ENCODE assay signal across 17 cellular contexts in the genomic region with DNA sequence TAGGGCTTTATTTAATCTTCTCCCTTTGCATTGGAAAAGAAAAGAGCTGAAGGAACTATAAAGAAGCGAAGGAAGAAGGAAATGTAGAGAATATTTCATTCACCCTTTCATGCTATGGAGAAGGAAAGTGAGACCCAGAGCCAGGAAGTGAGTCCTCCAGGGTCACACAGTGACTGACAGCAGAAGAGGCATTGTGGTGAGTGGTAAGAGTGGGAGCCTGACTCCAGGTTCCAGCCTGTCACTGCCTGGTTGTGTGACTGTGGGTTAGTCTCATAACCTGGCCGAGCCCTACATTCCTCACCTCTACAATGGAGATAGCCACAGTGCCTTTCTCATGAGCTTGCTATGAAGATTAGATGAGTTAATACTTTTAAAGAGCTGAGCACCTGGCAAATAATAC.
DNase-seq lines count a peak whose midpoint lies in the region; ATAC-seq, FAIRE-seq and TF ChIP-seq lines count a peak whose summit lies in the region.
"Had no signal": no experiment of that assay in that cellular context is flagged by ENCODE, and none has a peak within 500 bp of the region (broad histone marks: within the 10 kb centered on the region; RNA-seq: fewer than 3 reads in every experiment).

No MANE protein-coding gene starts in this region.

- intact Hi-C loops in tibial artery (cut with DNase I; ENCODE audit: low total_unique reads): no loop called here
- intact Hi-C loops in lower lobe of right lung (cut with DNase I): no loop called here

- no peaks in the 10 kb centered on the region for H3K27me3 ChIP-seq in BLaER1
- no peaks in the 10 kb centered on the region for H3K27me3 ChIP-seq in astrocyte (ENCODE audit: insufficient read depth, low read length)
- no peaks in the 10 kb centered on the region for H3K27me3 ChIP-seq in neural progenitor cell
- no peaks in the 10 kb centered on the region for H3K27me3 ChIP-seq in tibial artery
- H3K27me3 ChIP-seq in lower lobe of right lung (ENCODE audit: low read depth): no peaks in the 10 kb centered on the region
- H3K27me3 ChIP-seq: Peyer's patch had no signal

- H3K27ac ChIP-seq in BLaER1 (no peak overlapping the region), astrocyte (ENCODE audit: low read depth, low read length) (no peak overlapping the region), neural progenitor cell (no peak overlapping the region), tibial artery (no peak overlapping the region), lower lobe of right lung (no peak overlapping the region)
- H3K27ac ChIP-seq: Peyer's patch had no signal

- H3K9me3 Mint-ChIP-seq in astrocyte (ENCODE audit: unreplicated experiment) (peaks cover 10% of the 10 kb centered on the region), neural progenitor cell (peaks cover 11% of the 10 kb centered on the region)

- H3K4me3 ChIP-seq in BLaER1 (no peak overlapping the region), astrocyte (ENCODE audit: insufficient read depth, low read depth, low read length) (no peak overlapping the region), neural progenitor cell (no peak overlapping the region), tibial artery (no peak overlapping the region), lower lobe of right lung (no peak overlapping the region)
- H3K4me3 ChIP-seq: GM23338, Peyer's patch had no signal

- TF ChIP-seq CTCF in astrocyte (IDR thresholded peaks at IDR 0.05; ENCODE audit: insufficient read depth, low read depth, low read length) (no peak), neural progenitor cell (IDR thresholded peaks at IDR 0.05) (no peak), tibial artery (IDR thresholded peaks at IDR 0.05) (no peak), lower lobe of right lung (IDR thresholded peaks at IDR 0.05) (no peak)

- no peak overlapping the region for H3K4me3 Mint-ChIP-seq in astrocyte (ENCODE audit: unreplicated experiment)
- H3K4me3 Mint-ChIP-seq in neural progenitor cell: no peak overlapping the region
- H3K4me3 Mint-ChIP-seq: GM23338 had no signal

- H3K27me3 Mint-ChIP-seq in astrocyte (ENCODE audit: low read depth, unreplicated experiment): no peaks in the 10 kb centered on the region
- H3K27me3 Mint-ChIP-seq in neural progenitor cell (ENCODE audit: insufficient read depth, low read depth): peaks cover 3% of the 10 kb centered on the region

- H2AFZ ChIP-seq in astrocyte (ENCODE audit: low read depth, low read length) (no peak overlapping the region), neural progenitor cell (replicated peaks) (no peak overlapping the region)
- H2AFZ ChIP-seq: GM23338 had no signal

- H3K9ac ChIP-seq in BLaER1 (no peak overlapping the region), astrocyte (ENCODE audit: low read length) (no peak overlapping the region), neural progenitor cell (no peak overlapping the region)

- ATAC-seq in HG03103 (IDR thresholded peaks at IDR 0.05; ENCODE audit: low read depth, unreplicated experiment) (peak; percentile 63), lower lobe of right lung (no peak)
- ATAC-seq: GM23338 had no signal

- peaks cover 15% of the 10 kb centered on the region for H3K4me1 Mint-ChIP-seq in astrocyte (ENCODE audit: low read depth, unreplicated experiment)
- H3K4me1 Mint-ChIP-seq in neural progenitor cell: peaks cover 15% of the 10 kb centered on the region

- no peaks in the 10 kb centered on the region for H4K20me1 ChIP-seq in BLaER1
- no peaks in the 10 kb centered on the region for H4K20me1 ChIP-seq in astrocyte (ENCODE audit: insufficient read depth, low read length)
- H4K20me1 ChIP-seq in neural progenitor cell (ENCODE audit: low read depth): no peaks in the 10 kb centered on the region

- H3K4me2 ChIP-seq in BLaER1 (peak overlapping the region; percentile 10), astrocyte (ENCODE audit: low read length) (no peak overlapping the region), neural progenitor cell (no peak overlapping the region)
- H3K4me2 ChIP-seq: GM23338 had no signal

- peaks cover 18% of the 10 kb centered on the region for H3K9me3 ChIP-seq in BLaER1
- no peaks in the 10 kb centered on the region for H3K9me3 ChIP-seq in astrocyte (ENCODE audit: insufficient read depth, low read depth, low read length)
- H3K9me3 ChIP-seq in neural progenitor cell (ENCODE audit: low read depth): no peaks in the 10 kb centered on the region
- H3K9me3 ChIP-seq in tibial artery: peaks cover 0 to 3% (median 0%) of the 10 kb centered on the region in 3 donors
- no peaks in the 10 kb centered on the region for H3K9me3 ChIP-seq in lower lobe of right lung
- H3K9me3 ChIP-seq: Peyer's patch had no signal

- H3K36me3 Mint-ChIP-seq in astrocyte (ENCODE audit: low read depth, unreplicated experiment): peaks cover 2% of the 10 kb centered on the region
- no peaks in the 10 kb centered on the region for H3K36me3 Mint-ChIP-seq in neural progenitor cell

- FAIRE-seq in astrocyte (lab: Jason Lieb, UNC): no peak
- FAIRE-seq: A204.1 had no signal

- H3K4me1 ChIP-seq in BLaER1 (peaks cover 14% of the 10 kb centered on the region; the same call in 1 of the 2 replicates), astrocyte (ENCODE audit: insufficient read depth, low read length) (peaks cover 12% of the 10 kb centered on the region), neural progenitor cell (peaks cover 3% of the 10 kb centered on the region), tibial artery (peaks cover 0 to 14% (median 4%) of the 10 kb centered on the region in 4 donors), lower lobe of right lung (no peaks in the 10 kb centered on the region)
- H3K4me1 ChIP-seq: Peyer's patch had no signal

- DNase-seq in astrocyte (ENCODE audit: low read depth): no peak
- DNase-seq in neural progenitor cell (ENCODE audit: low spot score): no peak
- no peak for DNase-seq in tibial artery
- DNase-seq in lower lobe of right lung: no peak
- DNase-seq in NAMALWA (ENCODE audit: low spot score): no peak
- no peak for DNase-seq in activated naive CD4-positive, alpha-beta T cell (lab: John Stamatoyannopoulos, UW)
- DNase-seq: DMS53, KBM-7, NCI-H187 treated with DMSO at 0.1 percent for 48 hours, NCI-H446 treated with DMSO at 0.1 percent for 48 hours, NCI-H774, Peyer's patch, SHP77 had no signal

- no peaks in the 10 kb centered on the region for H3F3A ChIP-seq in neural progenitor cell (ENCODE audit: low read depth)

- H3K36me3 ChIP-seq in BLaER1 (no peaks in the 10 kb centered on the region), astrocyte (ENCODE audit: insufficient read depth, low read length) (no peaks in the 10 kb centered on the region), neural progenitor cell (no peaks in the 10 kb centered on the region), tibial artery (no peaks in the 10 kb centered on the region), lower lobe of right lung (no peaks in the 10 kb centered on the region)
- H3K36me3 ChIP-seq: Peyer's patch had no signal

- no peaks in the 10 kb centered on the region for H3K79me2 ChIP-seq in astrocyte (ENCODE audit: insufficient read depth, low read length)
- no peaks in the 10 kb centered on the region for H3K79me2 ChIP-seq in neural progenitor cell (ENCODE audit: low read depth)

- H3K27ac Mint-ChIP-seq in astrocyte (ENCODE audit: unreplicated experiment) (peak overlapping the region; percentile 48), neural progenitor cell (peak overlapping the region; percentile 46)
- H3K27ac Mint-ChIP-seq: GM23338 had no signal
